ENCODE assay signal across 25 cellular contexts in the genomic region with DNA sequence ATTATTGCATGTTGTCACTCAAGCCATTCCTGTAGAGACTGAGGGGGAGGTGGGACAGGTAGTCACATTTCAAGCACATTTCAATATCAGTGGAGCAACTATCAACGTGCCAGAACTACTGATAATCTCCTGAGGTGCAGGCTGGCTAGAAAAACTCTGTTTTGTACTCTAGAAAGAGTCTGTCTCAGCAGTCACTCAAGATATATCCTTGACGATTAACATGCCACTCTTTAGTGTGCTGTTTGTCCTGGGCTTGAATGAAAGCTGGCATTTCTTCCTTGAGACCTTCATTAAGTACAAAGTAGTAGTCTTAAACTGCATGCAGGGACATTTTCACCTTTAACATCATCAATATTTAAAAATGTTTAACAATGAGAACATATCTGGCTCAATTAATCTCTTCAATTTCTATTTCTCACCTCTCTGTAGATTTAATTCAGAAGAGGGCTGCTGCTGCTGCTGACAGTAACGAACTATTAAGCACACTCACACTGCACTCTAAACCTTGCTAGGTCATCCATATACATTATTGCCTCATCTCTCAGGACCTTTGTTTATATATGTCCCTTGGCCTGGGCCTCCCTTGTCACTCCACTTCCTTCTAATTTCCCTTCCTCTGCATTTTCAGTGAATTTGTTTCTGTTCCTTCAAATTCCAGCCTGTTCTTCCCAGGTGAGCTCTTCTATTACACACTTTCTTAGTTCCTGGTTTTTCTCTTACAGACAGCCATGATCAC.
"Had no signal": no experiment of that assay in that cellular context is flagged by ENCODE, and none has a peak within 500 bp of the region (broad histone marks: within the 10 kb centered on the region; RNA-seq: fewer than 3 reads in every experiment).

No MANE protein-coding gene starts in this region.

- ATAC-seq: activated CD8-positive, alpha-beta T cell treated with anti-CD3 and anti-CD28 coated beads for 36 hours; activated T-cell treated with anti-CD3 and anti-CD28 coated beads, Interleukin-2, amount 50 U/mL, for 4 hours; activated T-helper 17 cell treated with anti-CD3 and anti-CD28 coated beads, Interleukin-2, amount 50 U/mL, for 72 hours; gastroesophageal sphincter; left colon; natural killer cell treated with Interleukin-12 subunit alpha and Interleukin-12 subunit beta and Interleukin-15 and Interleukin-18, amount 100 ng/mL, for 72 hours; stimulated activated naive B cell treated with anti-CD40 and anti-IgM and Interleukin-4, amounts not matched to agents 10 μg/mL and 1 μg/mL and 100 μg/mL, for 72 hours had no signal

- H3K9me3 ChIP-seq: gastroesophageal sphincter, neutrophil, stomach, thyroid gland had no signal

- H3K36me3 ChIP-seq: gastroesophageal sphincter, neutrophil, stomach, thyroid gland had no signal

- H3K4me1 Mint-ChIP-seq: activated B cell treated with CpG ODN at 0.5 μM for 24 hours; activated T-helper 17 cell treated with anti-CD3 and anti-CD28 coated beads, Interleukin-2, amount 50 U/mL, for 72 hours; stimulated activated naive B cell treated with anti-CD40 and anti-IgM and Interleukin-4, amounts not matched to agents 10 μg/mL and 1 μg/mL and 100 μg/mL, for 72 hours had no signal

- H3K36me3 Mint-ChIP-seq: natural killer cell treated with Interleukin-12 subunit alpha and Interleukin-12 subunit beta and Interleukin-15 and Interleukin-18, amount 100 ng/mL, for 72 hours; stimulated activated naive B cell treated with anti-CD40 and anti-IgM and Interleukin-4, amounts not matched to agents 10 μg/mL and 1 μg/mL and 100 μg/mL, for 72 hours had no signal

- H3K4me1 ChIP-seq: gastroesophageal sphincter, stomach had no signal

- H3K4me2 ChIP-seq: smooth muscle cell had no signal

- H3K27me3 Mint-ChIP-seq: activated CD8-positive, alpha-beta T cell treated with anti-CD3 and anti-CD28 coated beads for 36 hours had no signal

- H3K27me3 ChIP-seq: gastroesophageal sphincter, neutrophil, stomach, thyroid gland had no signal

- H3K27ac ChIP-seq: gastroesophageal sphincter, neutrophil, stomach, thyroid gland had no signal

- H3K27ac Mint-ChIP-seq: activated B cell treated with CpG ODN at 0.5 μM for 24 hours; activated CD8-positive, alpha-beta T cell treated with anti-CD3 and anti-CD28 coated beads for 36 hours; activated T-helper 17 cell treated with anti-CD3 and anti-CD28 coated beads, Interleukin-2, amount 50 U/mL, for 72 hours; natural killer cell treated with Interleukin-12 subunit alpha and Interleukin-12 subunit beta and Interleukin-15 and Interleukin-18, amount 100 ng/mL, for 72 hours; stimulated activated naive B cell treated with anti-CD40 and anti-IgM and Interleukin-4, amounts not matched to agents 10 μg/mL and 1 μg/mL and 100 μg/mL, for 72 hours had no signal

- H3K9me3 Mint-ChIP-seq: activated CD8-positive, alpha-beta T cell treated with anti-CD3 and anti-CD28 coated beads for 36 hours had no signal

- FAIRE-seq: endothelial cell of umbilical vein, keratinocyte had no signal

- DNase-seq: activated B cell treated with CpG ODN at 0.5 μM for 24 hours; activated CD4-positive, alpha-beta T cell treated with anti-CD3 and anti-CD28 coated beads, Interleukin-2, amount 50 U/mL, for 1 hour; activated CD8-positive, alpha-beta T cell treated with anti-CD3 and anti-CD28 coated beads for 36 hours; activated gamma-delta T cell treated with Interleukin-2 at 50 U/mL for 16 hours; activated naive CD4-positive, alpha-beta T cell treated with anti-CD3 and anti-CD28 coated beads, Interleukin-2, amount 50 U/mL, for 16 hours; activated T-cell treated with anti-CD3 and anti-CD28 coated beads, Interleukin-2, amount 50 U/mL, for 4 hours; amniotic stem cell; central memory CD4-positive, alpha-beta T cell; hippocampal formation; left colon; retina; stimulated activated CD4-positive, alpha-beta T cell treated with anti-CD3 and anti-CD28 coated beads, Interleukin-1b, Interleukin-23, amount 100 ng/mL, for 48 hours; stimulated activated CD4-positive, alpha-beta T cell treated with anti-CD3 and anti-CD28 coated beads, Interleukin-4, amount 100 ng/mL, for 4 hours; stimulated activated CD8-positive, alpha-beta memory T cell treated with anti-CD3 and anti-CD28 coated beads, Interleukin-4, amount 100 ng/mL, for 48 hours; stimulated activated naive B cell treated with anti-CD40 and anti-IgM and Interleukin-4, amounts not matched to agents 10 μg/mL and 1 μg/mL and 100 μg/mL, for 72 hours; stomach; T-helper 2 cell; thyroid gland had no signal

- H3K4me3 ChIP-seq: gastroesophageal sphincter, smooth muscle cell, stomach, thyroid gland had no signal

- H3K4me3 Mint-ChIP-seq: activated B cell treated with CpG ODN at 0.5 μM for 24 hours; activated CD8-positive, alpha-beta T cell treated with anti-CD3 and anti-CD28 coated beads for 36 hours; activated T-cell treated with anti-CD3 and anti-CD28 coated beads, Interleukin-2, amount 50 U/mL, for 4 hours; activated T-helper 17 cell treated with anti-CD3 and anti-CD28 coated beads, Interleukin-2, amount 50 U/mL, for 72 hours; natural killer cell treated with Interleukin-12 subunit alpha and Interleukin-12 subunit beta and Interleukin-15 and Interleukin-18, amount 100 ng/mL, for 72 hours; stimulated activated naive B cell treated with anti-CD40 and anti-IgM and Interleukin-4, amounts not matched to agents 10 μg/mL and 1 μg/mL and 100 μg/mL, for 72 hours had no signal
